9 cellular contexts compared by ENCODE assay signal in genomic region chr13:25165136-25165535, GRCh38. TPM values are rescaled to one million over a fixed set of nuclear protein-coding genes. Genes with fewer than 3 reads are reported as not detected.
"Had no signal": no experiment of that assay in that cellular context is flagged by ENCODE, and none has a peak within 500 bp of the region (broad histone marks: within the 10 kb centered on the region; RNA-seq: fewer than 3 reads in every experiment).

No MANE protein-coding gene starts in this region.

RNA-seq across cellular contexts. Expression of gene AMER2, which starts 7.0 kb away (rescaled TPM):
- total RNA-seq: dermis blood vessel endothelial cell, left lobe of liver, mammary epithelial cell, mucosa of gallbladder, myocyte, natural killer cell, pancreas, right cardiac atrium had no signal
- polyA plus RNA-seq: esophagus, mammary epithelial cell, right cardiac atrium had no signal
